ENCODE assay signal across 16 cellular contexts in genomic region chr1:24316659-24317058, GRCh38. TPM values are rescaled to one million over a fixed set of nuclear protein-coding genes. Genes with fewer than 3 reads are reported as not detected.
DNase-seq lines count a peak whose midpoint lies in the region; ATAC-seq, FAIRE-seq and TF ChIP-seq lines count a peak whose summit lies in the region.
"Had no signal": no experiment of that assay in that cellular context is flagged by ENCODE, and none has a peak within 500 bp of the region (broad histone marks: within the 10 kb centered on the region; RNA-seq: fewer than 3 reads in every experiment).

No MANE protein-coding gene starts in this region.

- no peak overlapping the region for H3K56ac ChIP-seq in H1 (replicated peaks; ENCODE audit: insufficient read length, low read depth, low read length)

- H3K4me3 ChIP-seq in A549, result no peak overlapping the region
- H3K4me3 ChIP-seq in HCT116 (replicated peaks in 1 of 2; ENCODE audit: low read depth in 1 of 2, low read length in 2 of 2), result no peak overlapping the region
- H3K4me3 ChIP-seq in PC-9, result no peak overlapping the region
- H3K4me3 ChIP-seq in H1 (ENCODE audit: extremely low read depth in 1 of 4, insufficient read depth in 2 of 4, low read depth in 3 of 4, low read length in 4 of 4), result no peak overlapping the region
- H3K4me3 ChIP-seq: prostate gland had no signal

- H4K5ac ChIP-seq in H1 (ENCODE audit: insufficient read length, low read depth, low read length), result no peak overlapping the region

- 0 out of 2 replicates have a peak overlapping the region, but pooled peaks have one; percentile 62 for H2BK15ac ChIP-seq in H1 (ENCODE audit: low read length)

- H4K20me1 ChIP-seq in HCT116 (ENCODE audit: insufficient read depth), result no peaks in the 10 kb centered on the region
- H4K20me1 ChIP-seq in PC-9 (ENCODE audit: insufficient read depth), result no peaks in the 10 kb centered on the region
- no peaks in the 10 kb centered on the region for H4K20me1 ChIP-seq in H1 (replicated peaks in 1 of 2; ENCODE audit: control insufficient read depth in 1 of 2, insufficient read depth in 2 of 2, low read length in 2 of 2)

- DNase-seq in A549 (ENCODE audit: low read depth in 1 of 2, low spot score in 1 of 2) (peak in 1 of 2 experiments; percentile 31), HCT116 (ENCODE audit: low read depth, low spot score) (no peak), PC-9 (no peak), H1 (ENCODE audit: low read depth in 1 of 2, low spot score in 2 of 2) (no peak), NCI-H510A (lab: John Stamatoyannopoulos, UW) (no peak), T-helper 2 cell (no peak)
- DNase-seq: activated CD4-positive, alpha-beta memory T cell treated with anti-CD3 and anti-CD28 coated beads for 36 hours; activated T-cell treated with anti-CD3 and anti-CD28 coated beads, Interleukin-2, amount 50 U/mL, for 48 hours; KG1; natural killer cell; small intestine had no signal

- peak overlapping the region; percentile 45 to 55; a peak in 4 of 6 replicates for H3K27ac ChIP-seq in A549
- H3K27ac ChIP-seq in HCT116 (ENCODE audit: low read depth, low read length), result no peak overlapping the region
- peak overlapping the region; percentile 98 for H3K27ac ChIP-seq in PC-9
- H3K27ac ChIP-seq in H1 (ENCODE audit: low read depth, low read length), result no peak overlapping the region

- H3K4me1 ChIP-seq in A549 (peaks cover 27% of the 10 kb centered on the region), HCT116 (ENCODE audit: control insufficient read depth in 1 of 2, insufficient read depth in 2 of 2, low read length in 2 of 2) (peaks cover 33 to 60% of the 10 kb centered on the region in 2 experiments), PC-9 (replicated peaks; ENCODE audit: insufficient read depth) (peaks cover 47% of the 10 kb centered on the region), H1 (replicated peaks in 1 of 4; ENCODE audit: control insufficient read depth in 3 of 4, insufficient read depth in 4 of 4, low read length in 3 of 4) (peaks cover 8 to 18% (median 14%) of the 10 kb centered on the region in 4 experiments)
- H3K4me1 ChIP-seq: prostate gland had no signal

- H2BK5ac ChIP-seq in H1 (ENCODE audit: low read depth, low read length), result no peak overlapping the region

- TF ChIP-seq EP300 in A549 (IDR thresholded peaks at IDR 0.05) (no peak), H1 (IDR thresholded peaks at IDR 0.05; ENCODE audit: borderline replicate concordance in 1 of 2, low read depth in 2 of 2, low read length in 2 of 2) (no peak)

- H2BK12ac ChIP-seq in H1 (ENCODE audit: low read depth, low read length), result no peak overlapping the region

- RAD21 ChIA-PET in HCT116 (lab: Charles Lee; ENCODE audit: low non-redundant PET in 1 of 2, low total read pairs in 2 of 2, uncharacterized antibody in 2 of 2, unreplicated experiment in 2 of 2), result no interaction called here

- H3K9me2 ChIP-seq in HCT116 (ENCODE audit: insufficient read depth), result no peaks in the 10 kb centered on the region
- no peaks in the 10 kb centered on the region for H3K9me2 ChIP-seq in PC-9 (ENCODE audit: insufficient read depth)

- H3K14ac ChIP-seq in H1 (ENCODE audit: insufficient read length), result no peak overlapping the region

- WGBS in A549 (ENCODE audit: missing lambda C conversion rate), result 69% methylated on average over 3 of the region's 4 CpGs
- 82% methylated on average over 4 of the region's 4 CpGs; no CpG with 5 or more reads in 1 of the 2 experiments for WGBS in H1 (ENCODE audit: extremely low coverage in 1 of 2, insufficient coverage in 1 of 2, insufficient read length in 1 of 2, insufficient replicate concordance in 2 of 2, low coverage in 1 of 2, low lambda C conversion rate in 2 of 2, missing lambda C conversion rate in 1 of 2), 2 experiments

- H3K79me2 ChIP-seq in HCT116 (ENCODE audit: insufficient read depth, low read length) (no peaks in the 10 kb centered on the region), PC-9 (ENCODE audit: low read depth) (peaks cover 19% of the 10 kb centered on the region), H1 (ENCODE audit: control insufficient read depth in 1 of 2, insufficient read depth in 2 of 2, low read length in 2 of 2) (no peaks in the 10 kb centered on the region)

- H3K23me2 ChIP-seq in H1 (ENCODE audit: low read depth, low read length), result peaks cover 5% of the 10 kb centered on the region; the same call in 1 of the 2 replicates

- no peak overlapping the region for H2BK120ac ChIP-seq in H1 (replicated peaks; ENCODE audit: low read depth, low read length)

- H3F3A ChIP-seq in PC-9 (ENCODE audit: insufficient read depth, low read depth), result peaks cover 39% of the 10 kb centered on the region

- POLR2A ChIA-PET in A549 (lab: Yijun Ruan, JAX), result no interaction called here
- POLR2A ChIA-PET in HCT116 (lab: Charles Lee), result no interaction called here
- POLR2A ChIA-PET in PC-9 (lab: Charles Lee; ENCODE audit: unreplicated experiment), result no interaction called here
- POLR2A ChIA-PET in H1 (lab: Charles Lee; ENCODE audit: partially characterized antibody), result interaction anchor here (1.5 kb wide), 1 partner anchor 26 kb away, joined by 3 read pairs; no protein-coding TSS in a partner anchor

- H4K91ac ChIP-seq in H1 (replicated peaks; ENCODE audit: insufficient read length, low read length), result no peak overlapping the region

- H3K9me3 ChIP-seq in A549 (no peaks in the 10 kb centered on the region), HCT116 (ENCODE audit: control insufficient read depth in 1 of 2, insufficient read depth in 1 of 2, low read depth in 1 of 2, low read length in 2 of 2) (no peaks in the 10 kb centered on the region), PC-9 (ENCODE audit: insufficient read depth, low read depth) (no peaks in the 10 kb centered on the region), H1 (ENCODE audit: insufficient read depth in 2 of 2, low read depth in 1 of 2, low read length in 1 of 2) (no peaks in the 10 kb centered on the region)
- H3K9me3 ChIP-seq: prostate gland had no signal

- BruUV-seq in HCT116 (replicated peaks; lab: Mats Ljungman, UMichigan) (no TSS peak), PC-9 (replicated peaks; lab: Mats Ljungman, UMichigan) (no TSS peak)

- FAIRE-seq in A549 (lab: Jason Lieb, UNC), result no peak
- FAIRE-seq in H1 (lab: Jason Lieb, UNC), result no peak
- FAIRE-seq: G401.6, GM12891, small intestine had no signal

- H2AK5ac ChIP-seq in H1 (ENCODE audit: low read depth, low read length), result no peak overlapping the region

- H2AFZ ChIP-seq in HCT116 (ENCODE audit: low read depth, low read length, poor library complexity, severe bottlenecking), result no peak overlapping the region
- no peak overlapping the region for H2AFZ ChIP-seq in PC-9
- H2AFZ ChIP-seq in H1 (ENCODE audit: low read length), result peak overlapping the region; percentile 17; the same call in 1 of the 2 replicates

- intact Hi-C loops in HCT116 (cut with micrococcal nuclease) (no loop called here), PC-9 (cut with micrococcal nuclease; ENCODE audit: unreplicated experiment) (loop anchor here (5.0 kb wide), 1 partner anchor 99 kb away; no protein-coding TSS in a partner anchor)

- H3K18ac ChIP-seq in H1 (ENCODE audit: extremely low read depth, low read length), result no peak overlapping the region

- TF ChIP-seq CTCF in A549 (IDR thresholded peaks at IDR 0.05), result no peak
- peak; percentile 20 to 38 (median 30); a peak in 4 of 6 replicates for TF ChIP-seq CTCF in HCT116 (IDR thresholded peaks at IDR 0.05 in 2 of 3, conservative IDR thresholded peaks at IDR 0.05 in 1 of 3; ENCODE audit: borderline replicate concordance in 1 of 3, insufficient read depth in 1 of 3, low read depth in 2 of 3, low read length in 2 of 3)
- no peak for TF ChIP-seq CTCF in PC-9 (conservative IDR thresholded peaks at IDR 0.05)
- peak in 2 of 3 experiments; percentile 22 to 29; a peak in 2 of 4 replicates for TF ChIP-seq CTCF in H1 (IDR thresholded peaks at IDR 0.05; ENCODE audit: control extremely low read depth in 1 of 3, insufficient read depth in 1 of 3, low read depth in 1 of 3, low read length in 3 of 3)

- H3K4me2 ChIP-seq in A549 (no peak overlapping the region), HCT116 (ENCODE audit: low read length) (peak overlapping the region; percentile 52), PC-9 (peak overlapping the region; percentile 96), H1 (ENCODE audit: insufficient read depth in 1 of 2, low read depth in 2 of 2, low read length in 2 of 2) (no peak overlapping the region)

- no peak overlapping the region for H4K8ac ChIP-seq in H1 (ENCODE audit: extremely low read depth, insufficient read depth, low read length)

- H2BK20ac ChIP-seq in H1 (ENCODE audit: low read length), result no peak overlapping the region

- CTCF ChIA-PET in A549 (lab: Yijun Ruan, JAX), result interaction anchor here (0.7 to 4.7 kb wide), 4 partner anchors 11 to 117 kb away, joined by 4 to 30 read pairs (median 6); no protein-coding TSS in a partner anchor
- CTCF ChIA-PET in HCT116 (lab: Charles Lee), result interaction anchor here (1.3 to 1.7 kb wide), 2 partner anchors 11 to 75 kb away, joined by 3 to 4 read pairs; no protein-coding TSS in a partner anchor
- CTCF ChIA-PET in PC-9 (lab: Charles Lee), result interaction anchor here (0.6 kb wide), 1 partner anchor 50 kb away, joined by 3 read pairs; no protein-coding TSS in a partner anchor
- CTCF ChIA-PET in H1 (lab: Charles Lee; ENCODE audit: partially characterized antibody), result interaction anchor here (1.0 to 7.8 kb wide), 4 partner anchors 20 to 161 kb away, joined by 3 to 60 read pairs (median 4); no protein-coding TSS in a partner anchor

- H3K9ac ChIP-seq in HCT116 (ENCODE audit: low read length) (no peak overlapping the region), H1 (replicated peaks in 1 of 4; ENCODE audit: extremely low read depth in 1 of 4, low read depth in 3 of 4, low read length in 3 of 4) (no peak overlapping the region)

- no peaks in the 10 kb centered on the region for H3K79me1 ChIP-seq in H1 (ENCODE audit: low read depth, low read length)

- H3K27me3 ChIP-seq in HCT116 (ENCODE audit: insufficient read depth, low read length), result peaks cover 29% of the 10 kb centered on the region
- no peaks in the 10 kb centered on the region for H3K27me3 ChIP-seq in PC-9 (ENCODE audit: insufficient read depth, low read depth)
- H3K27me3 ChIP-seq in H1 (replicated peaks in 1 of 4; ENCODE audit: control insufficient read depth in 3 of 4, extremely low read depth in 1 of 4, insufficient read depth in 3 of 4, low read length in 3 of 4), result peaks cover 0 to 23% (median 20%) of the 10 kb centered on the region in 4 experiments; a peak in 6 of 7 replicates

- TF ChIP-seq RAD21 in A549 (conservative IDR thresholded peaks at IDR 0.05 in 1 of 2, IDR thresholded peaks at IDR 0.05 in 1 of 2) (peak in 1 of 2 experiments; percentile 31; a peak in 2 of 5 replicates), HCT116 (IDR thresholded peaks at IDR 0.05; ENCODE audit: low read depth) (peak; percentile 32; the same call in 1 of the 2 replicates), H1 (IDR thresholded peaks at IDR 0.05 in 1 of 2, conservative IDR thresholded peaks at IDR 0.05 in 1 of 2; ENCODE audit: low read depth in 2 of 2, low read length in 2 of 2) (peak in 1 of 2 experiments; percentile 33; a peak in 1 of 4 replicates)

- no peak overlapping the region for H3K4ac ChIP-seq in H1 (replicated peaks; ENCODE audit: insufficient read length, low read depth, low read length)

- H3K36me3 ChIP-seq in HCT116 (ENCODE audit: control insufficient read depth in 1 of 2, insufficient read depth in 2 of 2, low read length in 2 of 2) (no peaks in the 10 kb centered on the region), PC-9 (ENCODE audit: low read depth) (no peaks in the 10 kb centered on the region), H1 (ENCODE audit: control insufficient read depth in 2 of 4, insufficient read depth in 4 of 4, low read length in 3 of 4) (no peaks in the 10 kb centered on the region)
- H3K36me3 ChIP-seq: prostate gland had no signal

- ATAC-seq in A549, result peak in 1 of 2 experiments; percentile 71; a peak in 2 of 6 replicates
- peak; percentile 39; the same call in 1 of the 2 replicates for ATAC-seq in HCT116
- no peak for ATAC-seq in HG03520 (IDR thresholded peaks at IDR 0.05; ENCODE audit: unreplicated experiment)
- ATAC-seq in HG02870 (IDR thresholded peaks at IDR 0.05; ENCODE audit: unreplicated experiment), result no peak
- ATAC-seq: natural killer cell had no signal

- no peak overlapping the region for H3K23ac ChIP-seq in H1 (ENCODE audit: insufficient read length)

- TF ChIP-seq POLR2A in A549 (IDR thresholded peaks at IDR 0.05; ENCODE audit: low read length) (no peak), HCT116 (IDR thresholded peaks at IDR 0.05; ENCODE audit: borderline replicate concordance, extremely low read depth, insufficient read depth, insufficient read length) (no peak), H1 (IDR thresholded peaks at IDR 0.05; ENCODE audit: control extremely low read depth in 1 of 2, low read depth in 2 of 2, low read length in 2 of 2) (no peak)

RNA-seq across cellular contexts. Expression of gene GRHL3, which starts 2.5 kb away (rescaled TPM):
- polyA plus RNA-seq in A549 (2011; rRNA removed) (1.6 and 2.5 TPM in 2 replicates), A549 (2017; fragmentation: RNase III; extraction: RNeasy Plus Mini Kit Qiagen cat#74134 plus additional on column Dnase treatment) (0.58 to 0.71 TPM (median 0.59 TPM) in 3 replicates), H1 (2011; rRNA removed) (0.80 and 2.2 TPM in 2 replicates)
- 1.2 and 1.4 TPM in 2 replicates for polyA plus RNA-seq in A549 (2012; cell fraction: cytosol; rRNA removed)
- polyA plus RNA-seq in A549 (2012; cell fraction: nucleus; rRNA removed), result 1.2 and 1.8 TPM in 2 replicates
- 0.68 and 1.2 TPM in 2 replicates for polyA minus RNA-seq in A549 (2011; rRNA and poly(A)+ RNA removed)
- total RNA-seq in HCT116 (2021; ENCODE audit: unreplicated experiment) (1.0 TPM), PC-9 (2021) (1.1 and 1.7 TPM in 2 replicates)
- polyA plus RNA-seq in HCT116 (2012), result 1.9 and 2.2 TPM in 2 replicates
- 1.1 and 1.8 TPM in 2 replicates for total RNA-seq in H1 (2021; fragmentation: NEBNext Ultra II Directional; extraction: Animal tissue kit (Norgen Biotek cat#: 25700))
- polyA plus RNA-seq in H1 (2011; cell fraction: cytosol; rRNA removed), result 0.84 TPM
- polyA plus RNA-seq in H1 (2011; cell fraction: nucleus; rRNA removed), result 1.7 TPM
- polyA plus RNA-seq in H1 (2012, experiment 1 of 2), result 1.3 to 1.5 TPM (median 1.3 TPM) in 4 replicates
- polyA plus RNA-seq in H1 (2012, experiment 2 of 2), result 0.84 TPM
- polyA plus RNA-seq in H1 (2013, experiment 1 of 2), result 0.53 TPM
- 0.46 TPM for polyA plus RNA-seq in H1 (2013, experiment 2 of 2)
- 0.90 and 1.7 TPM in 2 replicates for polyA minus RNA-seq in H1 (2011; rRNA and poly(A)+ RNA removed)
- 1.5 TPM for polyA minus RNA-seq in H1 (2011; cell fraction: cytosol; rRNA and poly(A)+ RNA removed)
- 2.0 TPM for polyA minus RNA-seq in H1 (2011; cell fraction: nucleus; rRNA and poly(A)+ RNA removed)
- total RNA-seq: activated CD4-positive, alpha-beta memory T cell treated with anti-CD3 and anti-CD28 coated beads for 36 hours; natural killer cell had no signal

Comparison
In these comparisons a context has a peak if more than half of its experiments do, and no peak if none do; other contexts are left out.
1. H3K27ac ChIP-seq: peak in A549 (2 of 2) and PC-9 (single experiment); none in HCT116 (single experiment) and H1 (single experiment).
2. H3K4me2 ChIP-seq: peak in HCT116 (single experiment) and PC-9 (single experiment); none in A549 (single experiment) and H1 (0 of 2).
3. CTCF ChIP-seq: peak in HCT116 (3 of 3) and H1 (2 of 3); none in A549 (single experiment) and PC-9 (single experiment).
4. Of the 18 proteins assayed by ChIP-seq in both H1 and A549: peak only in H1: CTCF; only in A549: none; in both: none; in neither: 16; mixed calls (peak in some experiments, not most) for 1.